ENCODE assay signal across 31 cellular contexts in the genomic region with DNA sequence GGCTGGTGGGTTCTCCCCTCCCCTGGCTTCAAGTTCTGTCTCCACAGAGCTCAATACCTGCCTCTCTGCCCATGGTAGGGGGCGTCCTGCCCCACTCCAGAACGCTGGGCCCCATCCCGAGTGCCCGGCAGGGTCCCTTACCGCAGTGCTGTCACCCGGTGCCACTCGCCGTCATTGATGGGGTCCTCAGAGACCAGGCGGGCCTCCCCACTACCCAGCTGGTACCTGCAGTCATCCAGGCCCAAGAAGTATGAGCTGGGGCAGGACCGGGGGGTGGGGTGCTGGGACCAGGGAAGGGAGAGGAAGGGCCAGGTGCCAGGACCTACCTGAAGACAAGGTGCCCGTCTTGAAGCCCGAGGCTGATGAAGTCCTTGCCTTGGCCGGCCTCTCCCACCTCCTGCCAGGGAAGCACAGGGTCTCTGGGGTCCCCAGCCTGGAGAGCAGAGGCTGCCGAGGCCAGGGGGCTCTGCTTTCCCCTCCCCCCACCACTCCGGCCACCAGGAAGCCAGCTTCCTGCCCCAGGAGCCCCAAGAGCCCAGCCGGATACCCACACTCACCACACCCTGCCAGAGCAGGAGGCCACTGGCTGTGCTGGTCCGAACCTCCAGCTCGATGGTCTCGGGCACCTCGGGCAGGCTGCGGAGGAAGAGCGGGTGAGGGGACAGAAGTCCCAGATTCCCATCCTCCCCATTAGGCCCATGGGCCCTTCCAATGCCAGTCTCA. TPM values are rescaled to one million over a fixed set of nuclear protein-coding genes. Genes with fewer than 3 reads are reported as not detected.
"Had no signal": no experiment of that assay in that cellular context is flagged by ENCODE, and none has a peak within 500 bp of the region (broad histone marks: within the 10 kb centered on the region; RNA-seq: fewer than 3 reads in every experiment).

No MANE protein-coding gene starts in this region.

- H3K4me3 Mint-ChIP-seq: activated CD4-positive, alpha-beta memory T cell treated with anti-CD3 and anti-CD28 coated beads, Interleukin-2, amount 10 ng/mL, durations not matched to agents 7 days and 5 days; activated CD4-positive, alpha-beta T cell treated with anti-CD3 and anti-CD28 coated beads, Interleukin-2, amount 10 ng/mL, durations not matched to agents 7 days and 5 days; activated naive CD4-positive, alpha-beta T cell treated with anti-CD3 and anti-CD28 coated beads, Interleukin-2, amount 50 U/mL, for 24 hours; activated naive CD8-positive, alpha-beta T cell treated with anti-CD3 and anti-CD28 coated beads, Interleukin-2, amount 50 U/mL, for 24 hours; activated T-cell treated with anti-CD3 and anti-CD28 coated beads, Interleukin-2, amount 50 U/mL, for 4 hours; activated T-helper 17 cell treated with anti-CD3 and anti-CD28 coated beads, Interleukin-2, amount 50 U/mL, for 72 hours; naive thymus-derived CD8-positive, alpha-beta T cell; stimulated activated naive CD8-positive, alpha-beta T cell treated with anti-CD3 and anti-CD28 coated beads, Interleukin-15, amount 100 ng/mL, for 72 hours; type B pancreatic cell had no signal

- H3K4me3 ChIP-seq: heart right ventricle, lower lobe of right lung, ovary, prostate gland, skin epidermis, uterus had no signal

- H3K27ac Mint-ChIP-seq: activated CD4-positive, alpha-beta memory T cell treated with anti-CD3 and anti-CD28 coated beads, Interleukin-2, amount 10 ng/mL, durations not matched to agents 7 days and 5 days; activated CD4-positive, alpha-beta T cell treated with anti-CD3 and anti-CD28 coated beads, Interleukin-2, amount 10 ng/mL, durations not matched to agents 7 days and 5 days; activated naive CD4-positive, alpha-beta T cell treated with anti-CD3 and anti-CD28 coated beads, Interleukin-2, amount 50 U/mL, for 24 hours; activated naive CD8-positive, alpha-beta T cell treated with anti-CD3 and anti-CD28 coated beads, Interleukin-2, amount 50 U/mL, for 24 hours; activated T-helper 17 cell treated with anti-CD3 and anti-CD28 coated beads, Interleukin-2, amount 50 U/mL, for 72 hours; naive thymus-derived CD8-positive, alpha-beta T cell; type B pancreatic cell had no signal

- H3K9me3 Mint-ChIP-seq: activated CD4-positive, alpha-beta memory T cell treated with anti-CD3 and anti-CD28 coated beads, Interleukin-2, amount 10 ng/mL, durations not matched to agents 7 days and 5 days; activated CD4-positive, alpha-beta T cell treated with anti-CD3 and anti-CD28 coated beads, Interleukin-2, amount 10 ng/mL, durations not matched to agents 7 days and 5 days; activated naive CD4-positive, alpha-beta T cell treated with anti-CD3 and anti-CD28 coated beads, Interleukin-2, amount 50 U/mL, for 24 hours; activated naive CD8-positive, alpha-beta T cell treated with anti-CD3 and anti-CD28 coated beads, Interleukin-2, amount 50 U/mL, for 24 hours; activated T-cell treated with anti-CD3 and anti-CD28 coated beads, Interleukin-2, amount 50 U/mL, for 4 hours; activated T-helper 17 cell treated with anti-CD3 and anti-CD28 coated beads, Interleukin-2, amount 50 U/mL, for 72 hours; naive thymus-derived CD8-positive, alpha-beta T cell; stimulated activated naive CD8-positive, alpha-beta T cell treated with anti-CD3 and anti-CD28 coated beads, Interleukin-15, amount 100 ng/mL, for 72 hours; type B pancreatic cell had no signal

- H3K4me1 ChIP-seq: lower lobe of right lung, prostate gland, uterus had no signal

- H3K9me3 ChIP-seq: heart right ventricle, lower lobe of right lung, neutrophil, ovary, prostate gland, uterus had no signal

- DNase-seq: activated CD4-positive, alpha-beta memory T cell treated with anti-CD3 and anti-CD28 coated beads, Interleukin-2, amount 10 ng/mL, durations not matched to agents 7 days and 5 days; activated CD4-positive, alpha-beta T cell treated with anti-CD3 and anti-CD28 coated beads for 1 hour; activated CD4-positive, alpha-beta T cell treated with anti-CD3 and anti-CD28 coated beads, Interleukin-2, amount 10 ng/mL, durations not matched to agents 7 days and 5 days; activated naive CD8-positive, alpha-beta T cell treated with anti-CD3 and anti-CD28 coated beads, Interleukin-2, amount 50 U/mL, for 24 hours; activated T-cell treated with anti-CD3 and anti-CD28 coated beads, Interleukin-2, amount 50 U/mL, for 4 hours; amygdala; caudate nucleus; effector CD8-positive, alpha-beta T cell; erythroblast; heart right ventricle; kidney glomerular epithelial cell; mesenchymal stem cell; naive thymus-derived CD8-positive, alpha-beta T cell; ovary; retina; stimulated activated CD4-positive, alpha-beta T cell treated with anti-CD3 and anti-CD28 coated beads, Interleukin-12 subunit alpha, Interleukin-12 subunit beta, amount 100 ng/mL, for 4 hours; stimulated activated CD4-positive, alpha-beta T cell treated with anti-CD3 and anti-CD28 coated beads, Interleukin-4, amount 100 ng/mL, for 1 hour; stimulated activated naive CD8-positive, alpha-beta T cell treated with anti-CD3 and anti-CD28 coated beads, Interleukin-15, amount 100 ng/mL, for 72 hours; substantia nigra; T-helper 2 cell; uterus had no signal

- H3K4me1 Mint-ChIP-seq: activated CD4-positive, alpha-beta memory T cell treated with anti-CD3 and anti-CD28 coated beads, Interleukin-2, amount 10 ng/mL, durations not matched to agents 7 days and 5 days; activated CD4-positive, alpha-beta T cell treated with anti-CD3 and anti-CD28 coated beads, Interleukin-2, amount 10 ng/mL, durations not matched to agents 7 days and 5 days; activated naive CD4-positive, alpha-beta T cell treated with anti-CD3 and anti-CD28 coated beads, Interleukin-2, amount 50 U/mL, for 24 hours; activated naive CD8-positive, alpha-beta T cell treated with anti-CD3 and anti-CD28 coated beads, Interleukin-2, amount 50 U/mL, for 24 hours; activated T-helper 17 cell treated with anti-CD3 and anti-CD28 coated beads, Interleukin-2, amount 50 U/mL, for 72 hours; naive thymus-derived CD8-positive, alpha-beta T cell; stimulated activated naive CD8-positive, alpha-beta T cell treated with anti-CD3 and anti-CD28 coated beads, Interleukin-15, amount 100 ng/mL, for 72 hours had no signal

- H3K27me3 Mint-ChIP-seq: activated CD4-positive, alpha-beta memory T cell treated with anti-CD3 and anti-CD28 coated beads, Interleukin-2, amount 10 ng/mL, durations not matched to agents 7 days and 5 days; activated CD4-positive, alpha-beta T cell treated with anti-CD3 and anti-CD28 coated beads, Interleukin-2, amount 10 ng/mL, durations not matched to agents 7 days and 5 days; activated naive CD4-positive, alpha-beta T cell treated with anti-CD3 and anti-CD28 coated beads, Interleukin-2, amount 50 U/mL, for 24 hours; activated naive CD8-positive, alpha-beta T cell treated with anti-CD3 and anti-CD28 coated beads, Interleukin-2, amount 50 U/mL, for 24 hours; stimulated activated naive CD8-positive, alpha-beta T cell treated with anti-CD3 and anti-CD28 coated beads, Interleukin-15, amount 100 ng/mL, for 72 hours; type B pancreatic cell had no signal

- H3K27me3 ChIP-seq: heart right ventricle, neutrophil, ovary, uterus had no signal

- H3K27ac ChIP-seq: lower lobe of right lung, neutrophil, ovary, prostate gland, skin epidermis, uterus had no signal

- H3K36me3 ChIP-seq: neutrophil, ovary, uterus had no signal

- H3K36me3 Mint-ChIP-seq: activated naive CD4-positive, alpha-beta T cell treated with anti-CD3 and anti-CD28 coated beads, Interleukin-2, amount 50 U/mL, for 24 hours; naive thymus-derived CD8-positive, alpha-beta T cell had no signal

- ATAC-seq: activated naive CD8-positive, alpha-beta T cell treated with anti-CD3 and anti-CD28 coated beads, Interleukin-2, amount 50 U/mL, for 24 hours; activated T-cell treated with anti-CD3 and anti-CD28 coated beads, Interleukin-2, amount 50 U/mL, for 4 hours; activated T-helper 17 cell treated with anti-CD3 and anti-CD28 coated beads, Interleukin-2, amount 50 U/mL, for 72 hours; left lobe of liver; naive thymus-derived CD8-positive, alpha-beta T cell; stimulated activated naive CD8-positive, alpha-beta T cell treated with anti-CD3 and anti-CD28 coated beads, Interleukin-15, amount 100 ng/mL, for 72 hours had no signal

RNA-seq across cellular contexts. Expression of a gene that starts 12.1 kb away (rescaled TPM):
- total RNA-seq: activated CD4-positive, alpha-beta memory T cell treated with anti-CD3 and anti-CD28 coated beads, Interleukin-2, amount 10 ng/mL, durations not matched to agents 7 days and 5 days; activated CD4-positive, alpha-beta T cell treated with anti-CD3 and anti-CD28 coated beads, Interleukin-2, amount 10 ng/mL, durations not matched to agents 7 days and 5 days; activated T-helper 17 cell treated with anti-CD3 and anti-CD28 coated beads, Interleukin-2, amount 50 U/mL, for 72 hours; fibroblast of lung; fibroblast of villous mesenchyme; left lobe of liver; naive thymus-derived CD8-positive, alpha-beta T cell had no signal
- polyA plus RNA-seq: fibroblast of lung; naive thymus-derived CD8-positive, alpha-beta T cell had no signal
